14 cellular contexts compared by ENCODE assay signal in genomic region chr6:157647261-157647915, GRCh38.
DNase-seq lines count a peak whose midpoint lies in the region; ATAC-seq and TF ChIP-seq lines count a peak whose summit lies in the region.
"Had no signal": no experiment of that assay in that cellular context is flagged by ENCODE, and none has a peak within 500 bp of the region (broad histone marks: within the 10 kb centered on the region; RNA-seq: fewer than 3 reads in every experiment).

No MANE protein-coding gene starts in this region.

- H3K27ac Mint-ChIP-seq in WTC11, result peak overlapping the region; percentile 72; the same call in 1 of the 2 replicates

- ATAC-seq in WTC11 (no peak), HG03378 (IDR thresholded peaks at IDR 0.05; ENCODE audit: unreplicated experiment) (no peak)

- no peak overlapping the region for H3K4me3 Mint-ChIP-seq in WTC11
- H3K4me3 Mint-ChIP-seq: CD14-positive monocyte had no signal

- POLR2A ChIA-PET in WTC11 (lab: Charles Lee), result no interaction called here

- no peaks in the 10 kb centered on the region for H3K27me3 Mint-ChIP-seq in WTC11 (ENCODE audit: low read depth)

- H3K4me3 ChIP-seq in GM06990 (replicated peaks; ENCODE audit: low read depth, low read length) (no peak overlapping the region), foreskin fibroblast (ENCODE audit: low read depth in 1 of 2, low read length in 2 of 2) (no peak overlapping the region)
- H3K4me3 ChIP-seq: coronary artery had no signal

- peaks cover 10% of the 10 kb centered on the region for H3K4me1 Mint-ChIP-seq in WTC11

- H3K36me3 ChIP-seq in GM06990 (ENCODE audit: control insufficient read depth, insufficient read depth, low read length), result no peaks in the 10 kb centered on the region

- DNase-seq in GM06990 (ENCODE audit: extremely low read depth, insufficient read length), result peak; percentile 17
- peak; percentile 63 for DNase-seq in KG1 (lab: John Stamatoyannopoulos, UW)
- DNase-seq in WTC11 (ENCODE audit: low spot score), result no peak
- peak; percentile 20 for DNase-seq in mesenteric fat pad (ENCODE audit: low spot score)
- DNase-seq in foreskin fibroblast, result no peak
- DNase-seq in anterior cingulate cortex (lab: John Stamatoyannopoulos, UW), result no peak
- DNase-seq: amniotic stem cell, HCEC 1CT, mesenchymal stem cell, NCI-H526 treated with DMSO at 0.1 percent for 48 hours, occipital lobe had no signal

- peaks cover 8% of the 10 kb centered on the region; the same call in 1 of the 2 replicates for H3K36me3 Mint-ChIP-seq in WTC11

- CTCF ChIA-PET in WTC11 (lab: Charles Lee), result interaction anchor here (1.2 to 1.5 kb wide), 2 partner anchors 22 to 226 kb away, joined by 3 to 4 read pairs; no protein-coding TSS in a partner anchor

- TF ChIP-seq CTCF in GM06990 (IDR thresholded peaks at IDR 0.05; ENCODE audit: insufficient read depth, low read length, poor library complexity, severe bottlenecking), result no peak
- TF ChIP-seq CTCF in WTC11 (IDR thresholded peaks at IDR 0.05), result no peak
- TF ChIP-seq CTCF in foreskin fibroblast (IDR thresholded peaks at IDR 0.05; ENCODE audit: low read depth, low read length), result no peak

- no peaks in the 10 kb centered on the region for H3K27me3 ChIP-seq in GM06990 (replicated peaks; ENCODE audit: control insufficient read depth, insufficient read depth, low read length)

- H3K9me3 Mint-ChIP-seq in WTC11, result no peaks in the 10 kb centered on the region

TF ChIP-seq in WTC11, 78 proteins besides CTCF, POLR2A, EP300 and RAD21 (continues in another document):
- TF ChIP-seq NFYB (CRISPR knock-in tag; conservative IDR thresholded peaks at IDR 0.05; ENCODE audit: low read depth) (no peak), USF1 (CRISPR knock-in tag; IDR thresholded peaks at IDR 0.05) (no peak), PREB (CRISPR knock-in tag; IDR thresholded peaks at IDR 0.05; ENCODE audit: borderline replicate concordance) (no peak), FOXP4 (CRISPR knock-in tag; IDR thresholded peaks at IDR 0.05) (no peak), OVOL2 (CRISPR knock-in tag; IDR thresholded peaks at IDR 0.05; ENCODE audit: borderline replicate concordance) (no peak), ZNF532 (CRISPR knock-in tag; IDR thresholded peaks at IDR 0.05; ENCODE audit: borderline replicate concordance) (no peak), GABPB1 (CRISPR knock-in tag; IDR thresholded peaks at IDR 0.05) (no peak), TCF7 (CRISPR knock-in tag; IDR thresholded peaks at IDR 0.05; ENCODE audit: low read depth) (no peak), TEAD4 (CRISPR knock-in tag; IDR thresholded peaks at IDR 0.05) (no peak), ZNF232 (CRISPR knock-in tag; IDR thresholded peaks at IDR 0.05) (no peak), ZNF512 (CRISPR knock-in tag; IDR thresholded peaks at IDR 0.05; ENCODE audit: borderline replicate concordance) (no peak)
- TF ChIP-seq, protein P1, sequence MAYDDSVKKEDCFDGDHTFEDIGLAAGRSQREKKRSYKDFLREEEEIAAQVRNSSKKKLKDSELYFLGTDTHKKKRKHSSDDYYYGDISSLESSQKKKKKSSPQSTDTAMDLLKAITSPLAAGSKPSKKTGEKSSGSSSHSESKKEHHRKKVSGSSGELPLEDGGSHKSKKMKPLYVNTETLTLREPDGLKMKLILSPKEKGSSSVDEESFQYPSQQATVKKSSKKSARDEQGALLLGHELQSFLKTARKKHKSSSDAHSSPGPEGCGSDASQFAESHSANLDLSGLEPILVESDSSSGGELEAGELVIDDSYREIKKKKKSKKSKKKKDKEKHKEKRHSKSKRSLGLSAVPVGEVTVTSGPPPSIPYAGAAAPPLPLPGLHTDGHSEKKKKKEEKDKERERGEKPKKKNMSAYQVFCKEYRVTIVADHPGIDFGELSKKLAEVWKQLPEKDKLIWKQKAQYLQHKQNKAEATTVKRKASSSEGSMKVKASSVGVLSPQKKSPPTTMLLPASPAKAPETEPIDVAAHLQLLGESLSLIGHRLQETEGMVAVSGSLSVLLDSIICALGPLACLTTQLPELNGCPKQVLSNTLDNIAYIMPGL (CRISPR knock-in tag; IDR thresholded peaks at IDR 0.05), result no peak
- TF ChIP-seq, protein P2, sequence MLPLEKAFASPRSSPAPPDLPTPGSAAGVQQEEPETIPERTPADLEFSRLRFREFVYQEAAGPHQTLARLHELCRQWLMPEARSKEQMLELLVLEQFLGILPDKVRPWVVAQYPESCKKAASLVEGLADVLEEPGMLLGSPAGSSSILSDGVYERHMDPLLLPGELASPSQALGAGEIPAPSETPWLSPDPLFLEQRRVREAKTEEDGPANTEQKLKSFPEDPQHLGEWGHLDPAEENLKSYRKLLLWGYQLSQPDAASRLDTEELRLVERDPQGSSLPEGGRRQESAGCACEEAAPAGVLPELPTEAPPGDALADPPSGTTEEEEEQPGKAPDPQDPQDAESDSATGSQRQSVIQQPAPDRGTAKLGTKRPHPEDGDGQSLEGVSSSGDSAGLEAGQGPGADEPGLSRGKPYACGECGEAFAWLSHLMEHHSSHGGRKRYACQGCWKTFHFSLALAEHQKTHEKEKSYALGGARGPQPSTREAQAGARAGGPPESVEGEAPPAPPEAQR (CRISPR knock-in tag; IDR thresholded peaks at IDR 0.05), result no peak

Comparison
In these comparisons a context has a peak if more than half of its experiments do, and no peak if none do; other contexts are left out.
1. DNase-seq: peak in GM06990 (single experiment), KG1 (single experiment) and mesenteric fat pad (single experiment); none in WTC11 (single experiment), foreskin fibroblast (0 of 2) and anterior cingulate cortex (0 of 58).